ENCODE assay signal across 8 cellular contexts in the genomic region with DNA sequence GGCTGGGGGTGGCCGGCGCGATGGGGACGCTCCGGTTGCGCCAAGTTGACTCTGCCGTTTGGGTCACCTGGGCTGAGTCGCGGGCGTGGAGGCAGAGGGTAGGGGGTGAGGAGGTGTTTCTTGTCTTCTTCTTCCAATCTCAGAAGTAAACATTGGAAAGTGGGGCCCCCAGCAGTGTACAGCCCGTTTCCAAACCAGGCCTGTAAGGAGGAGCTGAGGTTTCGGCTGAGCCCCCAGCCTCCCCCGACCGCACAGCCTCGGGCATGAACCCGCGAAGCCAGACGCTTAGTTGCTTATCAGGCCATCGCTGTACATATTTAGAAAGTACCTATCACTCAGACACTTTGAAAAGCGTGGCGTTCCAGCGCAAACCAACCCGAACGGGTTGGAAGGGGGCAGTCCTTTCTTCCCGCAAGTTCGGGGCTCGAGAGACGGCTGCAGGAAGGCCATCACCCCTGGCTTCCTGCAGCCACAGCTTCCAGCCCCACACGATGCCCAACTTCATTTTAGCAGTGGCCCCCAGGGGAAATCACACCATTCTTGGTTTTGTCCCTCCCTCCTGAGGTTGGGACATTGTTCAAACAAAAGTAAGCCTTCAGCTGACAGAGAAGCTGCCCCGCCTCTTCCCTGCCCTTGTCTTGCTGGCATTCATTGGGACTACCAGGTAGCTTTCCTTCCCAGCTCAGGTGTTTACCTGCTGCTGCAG.
A peak's percentile ranks its signal among the peaks of the same experiment; 100 is the strongest.
DNase-seq lines count a peak whose midpoint lies in the region; ATAC-seq and TF ChIP-seq lines count a peak whose summit lies in the region.

No MANE protein-coding gene starts in this region.

- intact Hi-C loops in PC-9 (cut with micrococcal nuclease; ENCODE audit: unreplicated experiment): loop anchor here (1.0 to 2.0 kb wide), 4 partner anchors 59 to 380 kb away; no protein-coding TSS in a partner anchor

- H3K36me3 ChIP-seq in PC-9 (ENCODE audit: low read depth) (no peaks in the 10 kb centered on the region), liver (ENCODE audit: control insufficient read depth in 4 of 4, insufficient read depth in 3 of 4, low read depth in 1 of 4, low read length in 3 of 4) (no peaks in the 10 kb centered on the region), suprapubic skin (no peaks in the 10 kb centered on the region)

- TF ChIP-seq POLR2A in suprapubic skin (IDR thresholded peaks at IDR 0.05): no peak

- H3K4me3 ChIP-seq in PC-9 (peak overlapping the region; percentile 60), liver (ENCODE audit: low read depth in 1 of 3, low read length in 3 of 3) (peak overlapping the region in 1 of 3 donors; percentile 42), suprapubic skin (peak overlapping the region; percentile 46)

- no peak for TF ChIP-seq EP300 in suprapubic skin (IDR thresholded peaks at IDR 0.05)

- H3K27me3 ChIP-seq in PC-9 (ENCODE audit: insufficient read depth, low read depth): no peaks in the 10 kb centered on the region
- no peaks in the 10 kb centered on the region for H3K27me3 ChIP-seq in liver (ENCODE audit: control insufficient read depth in 4 of 4, insufficient read depth in 4 of 4, low read length in 3 of 4)
- no peaks in the 10 kb centered on the region for H3K27me3 ChIP-seq in suprapubic skin

- WGBS in liver: 23% methylated on average over 30 of the region's 30 CpGs
- WGBS in suprapubic skin: 54% methylated on average over 30 of the region's 30 CpGs

- H3K4me1 ChIP-seq in PC-9 (replicated peaks; ENCODE audit: insufficient read depth): peaks cover 45% of the 10 kb centered on the region
- peaks cover 14 to 55% (median 24%) of the 10 kb centered on the region in 4 donors for H3K4me1 ChIP-seq in liver (ENCODE audit: control insufficient read depth in 4 of 4, insufficient read depth in 4 of 4, low read length in 3 of 4)
- H3K4me1 ChIP-seq in suprapubic skin: peaks cover 58% of the 10 kb centered on the region

- H2AFZ ChIP-seq in PC-9: peak overlapping the region; percentile 82

- H4K20me1 ChIP-seq in PC-9 (ENCODE audit: insufficient read depth): no peaks in the 10 kb centered on the region

- TF ChIP-seq CTCF in PC-9 (conservative IDR thresholded peaks at IDR 0.05) (no peak), liver (IDR thresholded peaks at IDR 0.05; ENCODE audit: low read depth, low read length, missing input control) (no peak), suprapubic skin (IDR thresholded peaks at IDR 0.05) (no peak)

- TSS peak; percentile 73 for BruUV-seq in PC-9 (replicated peaks; lab: Mats Ljungman, UMichigan)

- POLR2A ChIA-PET in PC-9 (lab: Charles Lee; ENCODE audit: unreplicated experiment): interaction anchor here (0.5 to 1.4 kb wide), 17 partner anchors 9 to 491 kb away, joined by 3 to 29 read pairs (median 4); partner anchors contain the start of gene ZFP36L1

- peak overlapping the region; percentile 56 to 82 for H3K9ac ChIP-seq in liver (ENCODE audit: low read depth in 1 of 2, low read length in 2 of 2)

- H3F3A ChIP-seq in PC-9 (ENCODE audit: insufficient read depth, low read depth): peaks cover 36% of the 10 kb centered on the region

- peak overlapping the region; percentile 95 for H3K4me2 ChIP-seq in PC-9

- H3K27ac ChIP-seq in PC-9 (peak overlapping the region; percentile 92), angular gyrus (ENCODE audit: low read depth, low read length) (peak overlapping the region; percentile 22), liver (ENCODE audit: low read depth in 1 of 2, low read length in 2 of 2) (peak overlapping the region; percentile 96 to 97), suprapubic skin (peak overlapping the region; percentile 89)

- no peaks in the 10 kb centered on the region for H3K9me2 ChIP-seq in PC-9 (ENCODE audit: insufficient read depth)

- H3K9me3 ChIP-seq in PC-9 (ENCODE audit: insufficient read depth, low read depth) (peaks cover 5% of the 10 kb centered on the region; the same call in 1 of the 2 replicates), liver (ENCODE audit: control insufficient read depth in 4 of 4, low read length in 3 of 4) (no peaks in the 10 kb centered on the region), suprapubic skin (no peaks in the 10 kb centered on the region)

- DNase-seq in PC-9 (peak; percentile 81 to 90), suprapubic skin (ENCODE audit: low spot score in 2 of 2) (peak in 1 of 2 donors; percentile 59), MV-4-11 (lab: John Stamatoyannopoulos, UW) (no peak)

- TF ChIP-seq RAD21 in liver (IDR thresholded peaks at IDR 0.05): peak; percentile 23 to 29

- peaks cover 5% of the 10 kb centered on the region; the same call in 1 of the 2 replicates for H3K79me2 ChIP-seq in PC-9 (ENCODE audit: low read depth)

- CTCF ChIA-PET in PC-9 (lab: Charles Lee): interaction anchor here (0.6 to 0.7 kb wide), 4 partner anchors 13 to 108 kb away, joined by 3 to 8 read pairs (median 6); no protein-coding TSS in a partner anchor

- ATAC-seq in GM19035 (IDR thresholded peaks at IDR 0.05; ENCODE audit: unreplicated experiment) (no peak), HG03354 (IDR thresholded peaks at IDR 0.05; ENCODE audit: poor library complexity, severe bottlenecking, unreplicated experiment) (no peak), HG02884 (IDR thresholded peaks at IDR 0.05; ENCODE audit: unreplicated experiment) (no peak)

TF ChIP-seq in liver, 16 proteins besides CTCF, POLR2A, EP300 and RAD21:
- TF ChIP-seq GABPA (IDR thresholded peaks at IDR 0.05 in 1 of 2, conservative IDR thresholded peaks at IDR 0.05 in 1 of 2) (no peak), RXRA (IDR thresholded peaks at IDR 0.05) (peak in 1 of 2 donors; percentile 46), YY1 (IDR thresholded peaks at IDR 0.05) (peak; percentile 81)
TF ChIP-seq in liver: peak in this region for 2.

Comparison
In these comparisons a context has a peak if more than half of its experiments do, and no peak if none do; other contexts are left out.
1. H3K27ac ChIP-seq: peak in every context shown above with its lines; median percentile 96 in liver; 92 in PC-9; 89 in suprapubic skin; 22 in angular gyrus.